Comparison of ENCODE assay signal across 1 cellular context in genomic region chr6:33273129-33273923, GRCh38.
TF ChIP-seq lines count a peak whose summit lies in the region.

No MANE protein-coding gene starts in this region.

TF ChIP-seq in IMR-90, 13 proteins besides CTCF, POLR2A, EP300 and RAD21 (continued from another document):
- TF ChIP-seq MAZ (IDR thresholded peaks at IDR 0.05; ENCODE audit: borderline replicate concordance, low read depth, low read length) (no peak), RCOR1 (IDR thresholded peaks at IDR 0.05; ENCODE audit: insufficient replicate concordance, low read length) (no peak), SMC3 (IDR thresholded peaks at IDR 0.05; ENCODE audit: low read depth, low read length) (no peak), USF2 (IDR thresholded peaks at IDR 0.05; ENCODE audit: low read depth, low read length) (no peak), MXI1 (IDR thresholded peaks at IDR 0.05; ENCODE audit: borderline replicate concordance, low read depth, low read length) (no peak), CHD1 (IDR thresholded peaks at IDR 0.05; ENCODE audit: low read depth, low read length) (no peak), ELK1 (IDR thresholded peaks at IDR 0.05; ENCODE audit: borderline replicate concordance, low read depth, low read length) (no peak), CEBPB (IDR thresholded peaks at IDR 0.05; ENCODE audit: low read depth, low read length) (no peak), FOS (IDR thresholded peaks at IDR 0.05; ENCODE audit: low read depth, low read length) (no peak), NFE2L2 (IDR thresholded peaks at IDR 0.05; ENCODE audit: low read depth, low read length) (no peak)
TF ChIP-seq in IMR-90: peak in this region for 0.
